In the genomic region with DNA sequence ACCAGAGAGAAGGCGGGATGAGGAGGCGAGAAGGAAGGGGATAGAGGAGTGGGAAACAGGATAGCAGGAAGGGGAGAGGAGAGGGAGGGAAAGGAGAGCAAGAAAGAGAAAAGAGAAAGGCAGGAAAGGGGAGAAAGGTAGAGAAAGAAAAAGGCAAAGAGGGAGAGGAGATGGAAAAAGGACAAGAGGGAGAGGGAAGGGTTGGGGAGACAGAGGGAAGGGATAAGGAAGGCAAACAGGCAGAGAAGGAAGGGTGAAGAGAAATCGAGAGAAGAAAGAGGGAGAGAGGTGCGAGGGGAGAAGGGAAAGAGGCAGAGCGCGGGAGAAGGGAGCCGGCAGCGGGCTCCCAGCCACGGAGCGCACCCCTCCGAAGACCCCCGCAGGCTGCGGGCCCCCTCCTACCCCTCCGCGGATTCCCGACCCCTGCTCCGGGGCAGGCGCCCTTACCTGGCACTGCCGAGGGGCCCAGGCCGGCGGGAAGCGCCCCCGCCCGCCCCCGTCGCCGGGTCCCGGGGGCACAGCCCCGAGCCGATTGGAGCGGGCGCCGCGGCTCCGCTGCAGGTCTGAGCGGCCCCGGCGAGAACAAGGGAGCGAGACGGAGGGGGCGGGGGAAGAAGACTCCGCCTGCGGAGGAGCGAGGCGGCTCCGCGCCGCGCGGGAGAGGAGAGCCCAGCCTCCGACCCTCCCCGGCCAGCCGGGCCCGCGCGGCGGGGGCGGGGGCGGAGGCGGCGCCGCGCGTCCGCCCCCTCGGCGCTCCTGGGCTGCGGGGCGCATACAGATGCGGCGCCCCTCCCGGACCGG, we compare ENCODE assay signal across 8 cellular contexts. TPM values are rescaled to one million over a fixed set of nuclear protein-coding genes. Genes with fewer than 3 reads are reported as not detected.
A peak's percentile ranks its signal among the peaks of the same experiment; 100 is the strongest.
DNase-seq lines count a peak whose midpoint lies in the region; ATAC-seq and TF ChIP-seq lines count a peak whose summit lies in the region.

A gene with protein sequence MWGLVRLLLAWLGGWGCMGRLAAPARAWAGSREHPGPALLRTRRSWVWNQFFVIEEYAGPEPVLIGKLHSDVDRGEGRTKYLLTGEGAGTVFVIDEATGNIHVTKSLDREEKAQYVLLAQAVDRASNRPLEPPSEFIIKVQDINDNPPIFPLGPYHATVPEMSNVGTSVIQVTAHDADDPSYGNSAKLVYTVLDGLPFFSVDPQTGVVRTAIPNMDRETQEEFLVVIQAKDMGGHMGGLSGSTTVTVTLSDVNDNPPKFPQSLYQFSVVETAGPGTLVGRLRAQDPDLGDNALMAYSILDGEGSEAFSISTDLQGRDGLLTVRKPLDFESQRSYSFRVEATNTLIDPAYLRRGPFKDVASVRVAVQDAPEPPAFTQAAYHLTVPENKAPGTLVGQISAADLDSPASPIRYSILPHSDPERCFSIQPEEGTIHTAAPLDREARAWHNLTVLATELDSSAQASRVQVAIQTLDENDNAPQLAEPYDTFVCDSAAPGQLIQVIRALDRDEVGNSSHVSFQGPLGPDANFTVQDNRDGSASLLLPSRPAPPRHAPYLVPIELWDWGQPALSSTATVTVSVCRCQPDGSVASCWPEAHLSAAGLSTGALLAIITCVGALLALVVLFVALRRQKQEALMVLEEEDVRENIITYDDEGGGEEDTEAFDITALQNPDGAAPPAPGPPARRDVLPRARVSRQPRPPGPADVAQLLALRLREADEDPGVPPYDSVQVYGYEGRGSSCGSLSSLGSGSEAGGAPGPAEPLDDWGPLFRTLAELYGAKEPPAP (minus strand): TSS at position 565 of the 801 bp plus-strand sequence. CDS start 1,787 bp downstream, outside the sequence.

- H3K27me3 ChIP-seq in NT2/D1 (ENCODE audit: insufficient read depth, insufficient read length) (no peaks in the 10 kb centered on the region), heart right ventricle (no peaks in the 10 kb centered on the region), rectal smooth muscle tissue (ENCODE audit: control insufficient read depth, insufficient read depth, low read length) (no peaks in the 10 kb centered on the region)

- H3K36me3 ChIP-seq in NT2/D1 (ENCODE audit: insufficient read depth, insufficient read length, low read length): peaks cover 73% of the 10 kb centered on the region
- peaks cover 0 to 42% (median 34%) of the 10 kb centered on the region in 9 donors for H3K36me3 ChIP-seq in heart right ventricle
- peaks cover 22% of the 10 kb centered on the region for H3K36me3 ChIP-seq in rectal smooth muscle tissue (ENCODE audit: control insufficient read depth, insufficient read depth, low read length)

- intact Hi-C loops in heart right ventricle (cut with DNase I): loop anchor here in 5 of 10 donors (2.0 to 10.0 kb wide), 4 partner anchors 70 to 502 kb away; no protein-coding TSS in a partner anchor

- H3K9ac ChIP-seq in NT2/D1 (ENCODE audit: insufficient read length, low read depth) (peak within 1 kb of the TSS; percentile 86), rectal smooth muscle tissue (ENCODE audit: low read length) (no peak within 1 kb of the TSS)

- peaks cover 0 to under 1% of the 10 kb centered on the region in 2 donors for H3K36me3 Mint-ChIP-seq in activated naive CD4-positive, alpha-beta T cell treated with anti-CD3 and anti-CD28 coated beads, Interleukin-2, amount 50 U/mL, for 72 hours

- DNase-seq in NT2/D1 (ENCODE audit: low read depth, low spot score) (no peak), heart right ventricle (peak; percentile 61 to 76), NCI-H2107 (lab: John Stamatoyannopoulos, UW) (no peak)
- peak; percentile 67 to 74 for DNase-seq in activated naive CD4-positive, alpha-beta T cell treated with anti-CD3 and anti-CD28 coated beads, Interleukin-2, amount 50 U/mL, for 72 hours (ENCODE audit: low spot score in 2 of 2)

- TF ChIP-seq CTCF in C4-2B (conservative IDR thresholded peaks at IDR 0.05) (no peak), heart right ventricle (IDR thresholded peaks at IDR 0.05) (peak in 1 of 9 donors; percentile 8)

- no peaks in the 10 kb centered on the region for H3K9me3 Mint-ChIP-seq in activated naive CD4-positive, alpha-beta T cell treated with anti-CD3 and anti-CD28 coated beads, Interleukin-2, amount 50 U/mL, for 72 hours

- H3K27ac Mint-ChIP-seq in activated naive CD4-positive, alpha-beta T cell treated with anti-CD3 and anti-CD28 coated beads, Interleukin-2, amount 50 U/mL, for 72 hours: peak within 1 kb of the TSS in 1 of 2 donors; percentile 81

- 3 to 5% methylated on average over 27 to 72 of the region's 73 CpGs for WGBS in heart right ventricle, 2 donors

- H3K9me3 ChIP-seq in NT2/D1 (ENCODE audit: insufficient read depth, low read length): no peaks in the 10 kb centered on the region
- no peaks in the 10 kb centered on the region for H3K9me3 ChIP-seq in heart right ventricle

- peak within 1 kb of the TSS; percentile 61 for H3K4me3 ChIP-seq in NT2/D1 (ENCODE audit: insufficient read length, low read depth)
- peak within 1 kb of the TSS; percentile 48 to 91 (median 72) for H3K4me3 ChIP-seq in heart right ventricle
- H3K4me3 ChIP-seq in rectal smooth muscle tissue (ENCODE audit: low read length): peak within 1 kb of the TSS; percentile 80

- H3K27ac ChIP-seq in C4-2B (peak within 1 kb of the TSS; percentile 73), heart right ventricle (peak within 1 kb of the TSS in 8 of 10 donors; percentile 39 to 68 (median 62)), rectal smooth muscle tissue (ENCODE audit: low read depth, low read length) (peak within 1 kb of the TSS; percentile 27)

- ATAC-seq in GM21786 (IDR thresholded peaks at IDR 0.05; ENCODE audit: unreplicated experiment) (peak; percentile 39), heart right ventricle (peak; percentile 5 to 84 (median 48)), GM18873 (IDR thresholded peaks at IDR 0.05; ENCODE audit: low FRiP score, unreplicated experiment) (no peak)
- ATAC-seq in activated naive CD4-positive, alpha-beta T cell treated with anti-CD3 and anti-CD28 coated beads, Interleukin-2, amount 50 U/mL, for 72 hours: peak; percentile 62 to 80

- H3K4me1 ChIP-seq in NT2/D1 (ENCODE audit: insufficient read depth, insufficient read length) (peaks cover 7% of the 10 kb centered on the region), heart right ventricle (peaks cover 1 to 33% (median 21%) of the 10 kb centered on the region in 9 donors), rectal smooth muscle tissue (ENCODE audit: control insufficient read depth, insufficient read depth, low read length) (peaks cover 3% of the 10 kb centered on the region)

RNA-seq across cellular contexts. Expression of the gene that starts here (rescaled TPM):
- total RNA-seq in activated naive CD4-positive, alpha-beta T cell treated with anti-CD3 and anti-CD28 coated beads, Interleukin-2, amount 50 U/mL, for 72 hours: 1 to 10 TPM; 1.1 to 1.4 TPM
- total RNA-seq in heart right ventricle: 1 to 10 TPM in 7 of 10 donors, under 1 TPM in 3; 0.57 to 4.4 (median 1.3) TPM
- 1 to 10 TPM; 1.9 to 9.1 TPM for polyA plus RNA-seq in heart right ventricle

Comparison
In these comparisons a context has a peak if more than half of its experiments do, and no peak if none do; other contexts are left out.
1. DNase-seq: peak in activated naive CD4-positive, alpha-beta T cell treated with anti-CD3 and anti-CD28 coated beads, Interleukin-2, amount 50 U/mL, for 72 hours (2 of 2) and heart right ventricle (2 of 2); none in NT2/D1 (single experiment) and NCI-H2107 (single experiment).
2. Peak in every context shown above with its lines, with median percentiles within 50 percentile points of each other: H3K27ac ChIP-seq and H3K4me3 ChIP-seq.